ENCODE assay signal across 11 cellular contexts in genomic region chr15:70088887-70089691, GRCh38.
DNase-seq lines count a peak whose midpoint lies in the region; ATAC-seq, FAIRE-seq and TF ChIP-seq lines count a peak whose summit lies in the region.
"Had no signal": no experiment of that assay in that cellular context is flagged by ENCODE, and none has a peak within 500 bp of the region (broad histone marks: within the 10 kb centered on the region; RNA-seq: fewer than 3 reads in every experiment).

No MANE protein-coding gene starts in this region.

- H3K4me1 ChIP-seq in HUES6 (ENCODE audit: control insufficient read depth, insufficient read depth, low read length), result peaks cover 78% of the 10 kb centered on the region

- DNase-seq in cardiac fibroblast (ENCODE audit: low read depth in 2 of 2) (peak; percentile 16 to 53), islet precursor cell (peak; percentile 60), GM19239 (ENCODE audit: insufficient read length, low spot score) (no peak)
- DNase-seq in stimulated activated effector memory CD8-positive, alpha-beta T cell treated with anti-CD3 and anti-CD28 coated beads, Interleukin-12 subunit alpha, Interleukin-12 subunit beta, amount 100 ng/mL, for 72 hours (ENCODE audit: low spot score in 2 of 2), result no peak
- no peak for DNase-seq in stimulated activated CD4-positive, alpha-beta T cell treated with anti-CD3 and anti-CD28 coated beads, Interleukin-4, amount 100 ng/mL, for 4 hours
- DNase-seq in activated effector memory CD4-positive, alpha-beta T cell treated with anti-CD3 and anti-CD28 coated beads, Interleukin-2, amount 50 U/mL, for 16 hours, result no peak
- DNase-seq: activated naive CD4-positive, alpha-beta T cell treated with anti-CD3 and anti-CD28 coated beads, Interleukin-2, amount 10 ng/mL, durations not matched to agents 7 days and 5 days; erythroblast had no signal

- H3K9me3 ChIP-seq in HUES6 (ENCODE audit: control insufficient read depth, insufficient read depth, low read depth, low read length), result no peaks in the 10 kb centered on the region

- no peak overlapping the region for H3K9ac ChIP-seq in HUES6 (ENCODE audit: low read length)

- H3K27ac ChIP-seq in HUES6 (ENCODE audit: low read depth, low read length), result no peak overlapping the region

- H3K4me1 Mint-ChIP-seq in stimulated activated effector memory CD8-positive, alpha-beta T cell treated with anti-CD3 and anti-CD28 coated beads, Interleukin-12 subunit alpha, Interleukin-12 subunit beta, amount 100 ng/mL, for 72 hours, result peaks cover 97% of the 10 kb centered on the region

- peaks cover 97% of the 10 kb centered on the region for H3K36me3 Mint-ChIP-seq in stimulated activated effector memory CD8-positive, alpha-beta T cell treated with anti-CD3 and anti-CD28 coated beads, Interleukin-12 subunit alpha, Interleukin-12 subunit beta, amount 100 ng/mL, for 72 hours

- peaks cover 87% of the 10 kb centered on the region for H3K36me3 ChIP-seq in HUES6 (ENCODE audit: control insufficient read depth, insufficient read depth, low read length)

- no peak for ATAC-seq in stimulated activated effector memory CD8-positive, alpha-beta T cell treated with anti-CD3 and anti-CD28 coated beads, Interleukin-12 subunit alpha, Interleukin-12 subunit beta, amount 100 ng/mL, for 72 hours
- no peak for ATAC-seq in HG03039 (IDR thresholded peaks at IDR 0.05; ENCODE audit: unreplicated experiment)

- peak overlapping the region; percentile 15 for H3K4me3 Mint-ChIP-seq in stimulated activated effector memory CD8-positive, alpha-beta T cell treated with anti-CD3 and anti-CD28 coated beads, Interleukin-12 subunit alpha, Interleukin-12 subunit beta, amount 100 ng/mL, for 72 hours
- H3K4me3 Mint-ChIP-seq: activated naive CD4-positive, alpha-beta T cell treated with anti-CD3 and anti-CD28 coated beads, Interleukin-2, amount 10 ng/mL, durations not matched to agents 7 days and 5 days had no signal

- no peaks in the 10 kb centered on the region for H3K9me3 Mint-ChIP-seq in stimulated activated effector memory CD8-positive, alpha-beta T cell treated with anti-CD3 and anti-CD28 coated beads, Interleukin-12 subunit alpha, Interleukin-12 subunit beta, amount 100 ng/mL, for 72 hours
- H3K9me3 Mint-ChIP-seq: activated naive CD4-positive, alpha-beta T cell treated with anti-CD3 and anti-CD28 coated beads, Interleukin-2, amount 10 ng/mL, durations not matched to agents 7 days and 5 days had no signal

- H3K27me3 ChIP-seq in HUES6 (ENCODE audit: control insufficient read depth, insufficient read depth, low read length), result no peaks in the 10 kb centered on the region

- peak overlapping the region; percentile 27; the same call in 1 of the 2 replicates for H3K4me3 ChIP-seq in HUES6 (ENCODE audit: low read depth, low read length)
- H3K4me3 ChIP-seq in cardiac fibroblast (replicated peaks in 1 of 2; ENCODE audit: low read depth in 2 of 2, low read length in 2 of 2), result peak overlapping the region in 1 of 2 donors; percentile 3

- peak overlapping the region; percentile 60 for H3K27ac Mint-ChIP-seq in stimulated activated effector memory CD8-positive, alpha-beta T cell treated with anti-CD3 and anti-CD28 coated beads, Interleukin-12 subunit alpha, Interleukin-12 subunit beta, amount 100 ng/mL, for 72 hours
- H3K27ac Mint-ChIP-seq: activated naive CD4-positive, alpha-beta T cell treated with anti-CD3 and anti-CD28 coated beads, Interleukin-2, amount 10 ng/mL, durations not matched to agents 7 days and 5 days had no signal

- FAIRE-seq in GM19239 (lab: Jason Lieb, UNC), result no peak
- FAIRE-seq: RCC 7860 had no signal

- TF ChIP-seq CTCF in cardiac fibroblast (IDR thresholded peaks at IDR 0.05; ENCODE audit: low read depth, low read length), result no peak

Comparison
In these comparisons a context has a peak if more than half of its experiments do, and no peak if none do; other contexts are left out.
1. DNase-seq: peak in cardiac fibroblast (2 of 2) and islet precursor cell (single experiment); none in stimulated activated effector memory CD8-positive, alpha-beta T cell treated with anti-CD3 and anti-CD28 coated beads, Interleukin-12 subunit alpha, Interleukin-12 subunit beta, amount 100 ng/mL, for 72 hours (0 of 2), stimulated activated CD4-positive, alpha-beta T cell treated with anti-CD3 and anti-CD28 coated beads, Interleukin-4, amount 100 ng/mL, for 4 hours (0 of 2), activated effector memory CD4-positive, alpha-beta T cell treated with anti-CD3 and anti-CD28 coated beads, Interleukin-2, amount 50 U/mL, for 16 hours (single experiment) and GM19239 (single experiment).